In the genomic region with DNA sequence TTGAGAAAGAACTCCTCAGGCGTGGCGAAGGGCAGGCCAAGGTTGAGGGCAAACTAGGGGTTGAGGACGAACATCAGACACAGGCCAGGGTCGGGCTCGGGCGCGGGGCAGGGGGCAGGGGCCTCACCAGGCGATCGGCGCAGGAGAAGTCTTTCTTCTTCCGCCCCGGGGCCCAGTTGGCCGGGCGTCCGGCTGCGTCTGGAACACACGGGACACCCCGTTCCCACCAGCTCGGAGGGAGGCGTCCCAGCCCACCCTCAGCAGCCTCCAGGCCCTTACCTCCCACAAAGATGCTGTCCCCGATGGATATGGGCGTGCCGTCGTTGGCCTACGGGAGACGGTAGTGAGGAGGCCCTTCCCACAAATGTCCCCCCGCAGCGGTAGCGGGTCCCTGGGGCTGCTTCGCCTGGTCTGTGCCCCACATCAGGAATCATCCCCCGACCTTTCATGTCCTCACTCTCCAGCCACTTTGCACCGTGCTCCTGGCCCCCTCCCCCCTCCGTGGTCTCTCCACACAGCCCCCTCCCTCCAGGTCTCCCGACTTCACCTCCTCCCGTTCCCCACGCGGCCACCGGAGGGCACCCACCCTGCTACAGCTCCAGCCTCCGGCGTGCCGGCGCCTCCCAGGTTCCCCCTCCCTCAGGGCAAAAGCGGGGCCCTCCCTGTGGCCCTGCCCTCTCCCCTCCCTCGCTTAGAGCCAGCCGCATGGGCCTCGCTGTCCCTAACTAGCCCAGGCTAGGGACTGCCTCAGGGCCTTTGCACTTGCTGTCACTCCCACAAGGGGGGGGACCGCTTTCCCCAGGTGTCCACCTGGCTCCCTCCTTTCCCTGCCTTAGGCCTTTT, we compare ENCODE assay signal across 2 cellular contexts.
A peak's percentile ranks its signal among the peaks of the same experiment; 100 is the strongest.
TF ChIP-seq lines count a peak whose summit lies in the region.

No MANE protein-coding gene starts in this region.

TF ChIP-seq in HCT116, 20 proteins besides CTCF, POLR2A, EP300 and RAD21:
- TF ChIP-seq CEBPB (IDR thresholded peaks at IDR 0.05; ENCODE audit: low read depth) = no peak
- TF ChIP-seq CBX3 (IDR thresholded peaks at IDR 0.05; ENCODE audit: low read depth) = no peak

TF ChIP-seq in K562, 482 proteins besides CTCF, POLR2A, EP300 and RAD21:
- TF ChIP-seq POLR2G (IDR thresholded peaks at IDR 0.05; ENCODE audit: low read depth, low read length) (peak; percentile 51), GATAD2A (IDR thresholded peaks at IDR 0.05) (no peak), BCOR (IDR thresholded peaks at IDR 0.05) (peak; percentile 70; the same call in 1 of the 2 replicates), CBX1 (IDR thresholded peaks at IDR 0.05; ENCODE audit: low read depth) (no peak), HOXB6 (CRISPR knock-in tag; IDR thresholded peaks at IDR 0.05; ENCODE audit: borderline replicate concordance) (no peak), MTA3 (IDR thresholded peaks at IDR 0.05; ENCODE audit: borderline replicate concordance) (no peak), CBX3 (IDR thresholded peaks at IDR 0.05; ENCODE audit: borderline replicate concordance in 1 of 2, low read length in 2 of 2) (no peak), HDAC2 (IDR thresholded peaks at IDR 0.05) (peak; percentile 36; the same call in 1 of the 2 replicates), ZBTB17 (CRISPR knock-in tag; IDR thresholded peaks at IDR 0.05) (no peak), NFIX (CRISPR knock-in tag; IDR thresholded peaks at IDR 0.05; ENCODE audit: low read depth) (no peak), RBM22 (IDR thresholded peaks at IDR 0.05; ENCODE audit: low read depth, low read length, poor library complexity, severe bottlenecking) (no peak), STAG1 (CRISPR knock-in tag; IDR thresholded peaks at IDR 0.05; ENCODE audit: borderline replicate concordance) (no peak), CEBPB (tag; IDR thresholded peaks at IDR 0.05) (no peak), PCBP1 (IDR thresholded peaks at IDR 0.05; ENCODE audit: low read depth, low read length, poor library complexity, severe bottlenecking) (peak; percentile 55), PTBP1 (IDR thresholded peaks at IDR 0.05; ENCODE audit: low read depth, low read length) (peak; percentile 72; the same call in 1 of the 2 replicates), NFIC (IDR thresholded peaks at IDR 0.05) (no peak), CBFA2T2 (conservative IDR thresholded peaks at IDR 0.05) (no peak), KDM4B (IDR thresholded peaks at IDR 0.05; ENCODE audit: borderline replicate concordance in 2 of 2, low read depth in 1 of 2) (0 out of 4 replicates have a peak, but pooled peaks of 1 of the 2 experiments have one; percentile 56), KDM1A (IDR thresholded peaks at IDR 0.05) (peak in 1 of 2 experiments; percentile 62; a peak in 1 of 4 replicates), ELF4 (CRISPR knock-in tag; IDR thresholded peaks at IDR 0.05) (no peak), YY1 (IDR thresholded peaks at IDR 0.05; ENCODE audit: borderline replicate concordance in 1 of 3, control insufficient read depth in 1 of 3, extremely low read depth in 1 of 3, insufficient read depth in 3 of 3, insufficient read length in 1 of 3, insufficient replicate concordance in 2 of 3, low read depth in 1 of 3, low read length in 2 of 3) (peak in 1 of 3 experiments; percentile 13), DDX20 (tag; IDR thresholded peaks at IDR 0.05; ENCODE audit: low read depth) (no peak), ASH1L (IDR thresholded peaks at IDR 0.05; ENCODE audit: borderline replicate concordance, low read depth, partially characterized antibody) (no peak), ZBTB1 (CRISPR knock-in tag; IDR thresholded peaks at IDR 0.05; ENCODE audit: borderline replicate concordance, low read depth) (no peak), FOXJ3 (CRISPR knock-in tag; IDR thresholded peaks at IDR 0.05) (no peak), ZC3H11A (IDR thresholded peaks at IDR 0.05; ENCODE audit: low read depth, low read length) (no peak), CREB1 (IDR thresholded peaks at IDR 0.05) (no peak), CREB1 (CRISPR knock-in tag; IDR thresholded peaks at IDR 0.05) (no peak), SMARCA5 (IDR thresholded peaks at IDR 0.05) (0 out of 2 replicates have a peak, but pooled peaks have one; percentile 47), MIER1 (IDR thresholded peaks at IDR 0.05; ENCODE audit: low read depth) (no peak), NFE2L1 (tag; IDR thresholded peaks at IDR 0.05; ENCODE audit: borderline replicate concordance, low read depth) (no peak), MAFG (tag; conservative IDR thresholded peaks at IDR 0.05) (no peak), RCOR1 (IDR thresholded peaks at IDR 0.05; ENCODE audit: borderline replicate concordance in 1 of 2, low read depth in 2 of 2, low read length in 2 of 2) (peak in 1 of 2 experiments; percentile 38; a peak in 1 of 4 replicates), JUND (IDR thresholded peaks at IDR 0.05; ENCODE audit: borderline replicate concordance, low read depth, low read length) (no peak), JUND (tag; IDR thresholded peaks at IDR 0.05; ENCODE audit: borderline replicate concordance, low read depth, low read length) (no peak), SAP30 (IDR thresholded peaks at IDR 0.05; ENCODE audit: borderline replicate concordance, insufficient read depth, low read depth, low read length, poor library complexity, severe bottlenecking) (no peak), SMAD2 (IDR thresholded peaks at IDR 0.05; ENCODE audit: low read depth, low read length) (no peak), ZFX (CRISPR knock-in tag; IDR thresholded peaks at IDR 0.05) (no peak), RBFOX2 (IDR thresholded peaks at IDR 0.05; ENCODE audit: low read depth, low read length) (0 out of 2 replicates have a peak, but pooled peaks have one; percentile 39)
- TF ChIP-seq, protein P1, sequence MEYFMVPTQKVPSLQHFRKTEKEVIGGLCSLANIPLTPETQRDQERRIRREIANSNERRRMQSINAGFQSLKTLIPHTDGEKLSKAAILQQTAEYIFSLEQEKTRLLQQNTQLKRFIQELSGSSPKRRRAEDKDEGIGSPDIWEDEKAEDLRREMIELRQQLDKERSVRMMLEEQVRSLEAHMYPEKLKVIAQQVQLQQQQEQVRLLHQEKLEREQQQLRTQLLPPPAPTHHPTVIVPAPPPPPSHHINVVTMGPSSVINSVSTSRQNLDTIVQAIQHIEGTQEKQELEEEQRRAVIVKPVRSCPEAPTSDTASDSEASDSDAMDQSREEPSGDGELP (CRISPR knock-in tag; IDR thresholded peaks at IDR 0.05; ENCODE audit: borderline replicate concordance) = 0 out of 2 replicates have a peak, but pooled peaks have one; percentile 31
- TF ChIP-seq, protein P2, sequence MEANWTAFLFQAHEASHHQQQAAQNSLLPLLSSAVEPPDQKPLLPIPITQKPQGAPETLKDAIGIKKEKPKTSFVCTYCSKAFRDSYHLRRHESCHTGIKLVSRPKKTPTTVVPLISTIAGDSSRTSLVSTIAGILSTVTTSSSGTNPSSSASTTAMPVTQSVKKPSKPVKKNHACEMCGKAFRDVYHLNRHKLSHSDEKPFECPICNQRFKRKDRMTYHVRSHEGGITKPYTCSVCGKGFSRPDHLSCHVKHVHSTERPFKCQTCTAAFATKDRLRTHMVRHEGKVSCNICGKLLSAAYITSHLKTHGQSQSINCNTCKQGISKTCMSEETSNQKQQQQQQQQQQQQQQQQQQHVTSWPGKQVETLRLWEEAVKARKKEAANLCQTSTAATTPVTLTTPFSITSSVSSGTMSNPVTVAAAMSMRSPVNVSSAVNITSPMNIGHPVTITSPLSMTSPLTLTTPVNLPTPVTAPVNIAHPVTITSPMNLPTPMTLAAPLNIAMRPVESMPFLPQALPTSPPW (CRISPR knock-in tag; IDR thresholded peaks at IDR 0.05) = peak; percentile 41
- TF ChIP-seq, protein P3, sequence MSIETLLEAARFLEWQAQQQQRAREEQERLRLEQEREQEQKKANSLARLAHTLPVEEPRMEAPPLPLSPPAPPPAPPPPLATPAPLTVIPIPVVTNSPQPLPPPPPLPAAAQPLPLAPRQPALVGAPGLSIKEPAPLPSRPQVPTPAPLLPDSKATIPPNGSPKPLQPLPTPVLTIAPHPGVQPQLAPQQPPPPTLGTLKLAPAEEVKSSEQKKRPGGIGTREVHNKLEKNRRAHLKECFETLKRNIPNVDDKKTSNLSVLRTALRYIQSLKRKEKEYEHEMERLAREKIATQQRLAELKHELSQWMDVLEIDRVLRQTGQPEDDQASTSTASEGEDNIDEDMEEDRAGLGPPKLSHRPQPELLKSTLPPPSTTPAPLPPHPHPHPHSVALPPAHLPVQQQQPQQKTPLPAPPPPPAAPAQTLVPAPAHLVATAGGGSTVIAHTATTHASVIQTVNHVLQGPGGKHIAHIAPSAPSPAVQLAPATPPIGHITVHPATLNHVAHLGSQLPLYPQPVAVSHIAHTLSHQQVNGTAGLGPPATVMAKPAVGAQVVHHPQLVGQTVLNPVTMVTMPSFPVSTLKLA (conservative IDR thresholded peaks at IDR 0.05) = 0 out of 4 replicates have a peak, but pooled peaks of 1 of the 2 experiments have one; percentile 37
- TF ChIP-seq, protein P4, sequence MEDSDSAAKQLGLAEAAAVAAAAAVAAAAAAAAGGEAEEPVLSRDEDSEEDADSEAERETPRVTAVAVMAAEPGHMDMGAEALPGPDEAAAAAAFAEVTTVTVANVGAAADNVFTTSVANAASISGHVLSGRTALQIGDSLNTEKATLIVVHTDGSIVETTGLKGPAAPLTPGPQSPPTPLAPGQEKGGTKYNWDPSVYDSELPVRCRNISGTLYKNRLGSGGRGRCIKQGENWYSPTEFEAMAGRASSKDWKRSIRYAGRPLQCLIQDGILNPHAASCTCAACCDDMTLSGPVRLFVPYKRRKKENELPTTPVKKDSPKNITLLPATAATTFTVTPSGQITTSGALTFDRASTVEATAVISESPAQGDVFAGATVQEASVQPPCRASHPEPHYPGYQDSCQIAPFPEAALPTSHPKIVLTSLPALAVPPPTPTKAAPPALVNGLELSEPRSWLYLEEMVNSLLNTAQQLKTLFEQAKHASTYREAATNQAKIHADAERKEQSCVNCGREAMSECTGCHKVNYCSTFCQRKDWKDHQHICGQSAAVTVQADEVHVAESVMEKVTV (CRISPR knock-in tag; IDR thresholded peaks at IDR 0.05) = no peak
- TF ChIP-seq, protein P5, sequence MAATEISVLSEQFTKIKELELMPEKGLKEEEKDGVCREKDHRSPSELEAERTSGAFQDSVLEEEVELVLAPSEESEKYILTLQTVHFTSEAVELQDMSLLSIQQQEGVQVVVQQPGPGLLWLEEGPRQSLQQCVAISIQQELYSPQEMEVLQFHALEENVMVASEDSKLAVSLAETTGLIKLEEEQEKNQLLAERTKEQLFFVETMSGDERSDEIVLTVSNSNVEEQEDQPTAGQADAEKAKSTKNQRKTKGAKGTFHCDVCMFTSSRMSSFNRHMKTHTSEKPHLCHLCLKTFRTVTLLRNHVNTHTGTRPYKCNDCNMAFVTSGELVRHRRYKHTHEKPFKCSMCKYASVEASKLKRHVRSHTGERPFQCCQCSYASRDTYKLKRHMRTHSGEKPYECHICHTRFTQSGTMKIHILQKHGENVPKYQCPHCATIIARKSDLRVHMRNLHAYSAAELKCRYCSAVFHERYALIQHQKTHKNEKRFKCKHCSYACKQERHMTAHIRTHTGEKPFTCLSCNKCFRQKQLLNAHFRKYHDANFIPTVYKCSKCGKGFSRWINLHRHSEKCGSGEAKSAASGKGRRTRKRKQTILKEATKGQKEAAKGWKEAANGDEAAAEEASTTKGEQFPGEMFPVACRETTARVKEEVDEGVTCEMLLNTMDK (IDR thresholded peaks at IDR 0.05; ENCODE audit: borderline replicate concordance, insufficient read depth, low read depth, low read length, poor library complexity, severe bottlenecking) = peak; percentile 45
- TF ChIP-seq, protein P6, sequence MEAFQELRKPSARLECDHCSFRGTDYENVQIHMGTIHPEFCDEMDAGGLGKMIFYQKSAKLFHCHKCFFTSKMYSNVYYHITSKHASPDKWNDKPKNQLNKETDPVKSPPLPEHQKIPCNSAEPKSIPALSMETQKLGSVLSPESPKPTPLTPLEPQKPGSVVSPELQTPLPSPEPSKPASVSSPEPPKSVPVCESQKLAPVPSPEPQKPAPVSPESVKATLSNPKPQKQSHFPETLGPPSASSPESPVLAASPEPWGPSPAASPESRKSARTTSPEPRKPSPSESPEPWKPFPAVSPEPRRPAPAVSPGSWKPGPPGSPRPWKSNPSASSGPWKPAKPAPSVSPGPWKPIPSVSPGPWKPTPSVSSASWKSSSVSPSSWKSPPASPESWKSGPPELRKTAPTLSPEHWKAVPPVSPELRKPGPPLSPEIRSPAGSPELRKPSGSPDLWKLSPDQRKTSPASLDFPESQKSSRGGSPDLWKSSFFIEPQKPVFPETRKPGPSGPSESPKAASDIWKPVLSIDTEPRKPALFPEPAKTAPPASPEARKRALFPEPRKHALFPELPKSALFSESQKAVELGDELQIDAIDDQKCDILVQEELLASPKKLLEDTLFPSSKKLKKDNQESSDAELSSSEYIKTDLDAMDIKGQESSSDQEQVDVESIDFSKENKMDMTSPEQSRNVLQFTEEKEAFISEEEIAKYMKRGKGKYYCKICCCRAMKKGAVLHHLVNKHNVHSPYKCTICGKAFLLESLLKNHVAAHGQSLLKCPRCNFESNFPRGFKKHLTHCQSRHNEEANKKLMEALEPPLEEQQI (IDR thresholded peaks at IDR 0.05) = no peak
- TF ChIP-seq, protein P7, sequence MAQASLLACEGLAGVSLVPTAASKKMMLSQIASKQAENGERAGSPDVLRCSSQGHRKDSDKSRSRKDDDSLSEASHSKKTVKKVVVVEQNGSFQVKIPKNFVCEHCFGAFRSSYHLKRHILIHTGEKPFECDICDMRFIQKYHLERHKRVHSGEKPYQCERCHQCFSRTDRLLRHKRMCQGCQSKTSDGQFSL (CRISPR knock-in tag; IDR thresholded peaks at IDR 0.05) = peak; percentile 74
- TF ChIP-seq, protein P7 (tag; IDR thresholded peaks at IDR 0.05) = no peak
- TF ChIP-seq, protein P8, sequence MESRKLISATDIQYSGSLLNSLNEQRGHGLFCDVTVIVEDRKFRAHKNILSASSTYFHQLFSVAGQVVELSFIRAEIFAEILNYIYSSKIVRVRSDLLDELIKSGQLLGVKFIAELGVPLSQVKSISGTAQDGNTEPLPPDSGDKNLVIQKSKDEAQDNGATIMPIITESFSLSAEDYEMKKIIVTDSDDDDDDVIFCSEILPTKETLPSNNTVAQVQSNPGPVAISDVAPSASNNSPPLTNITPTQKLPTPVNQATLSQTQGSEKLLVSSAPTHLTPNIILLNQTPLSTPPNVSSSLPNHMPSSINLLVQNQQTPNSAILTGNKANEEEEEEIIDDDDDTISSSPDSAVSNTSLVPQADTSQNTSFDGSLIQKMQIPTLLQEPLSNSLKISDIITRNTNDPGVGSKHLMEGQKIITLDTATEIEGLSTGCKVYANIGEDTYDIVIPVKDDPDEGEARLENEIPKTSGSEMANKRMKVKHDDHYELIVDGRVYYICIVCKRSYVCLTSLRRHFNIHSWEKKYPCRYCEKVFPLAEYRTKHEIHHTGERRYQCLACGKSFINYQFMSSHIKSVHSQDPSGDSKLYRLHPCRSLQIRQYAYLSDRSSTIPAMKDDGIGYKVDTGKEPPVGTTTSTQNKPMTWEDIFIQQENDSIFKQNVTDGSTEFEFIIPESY (CRISPR knock-in tag; IDR thresholded peaks at IDR 0.05) = peak; percentile 68
- TF ChIP-seq, protein P9, sequence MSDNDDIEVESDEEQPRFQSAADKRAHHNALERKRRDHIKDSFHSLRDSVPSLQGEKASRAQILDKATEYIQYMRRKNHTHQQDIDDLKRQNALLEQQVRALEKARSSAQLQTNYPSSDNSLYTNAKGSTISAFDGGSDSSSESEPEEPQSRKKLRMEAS (CRISPR knock-in tag; IDR thresholded peaks at IDR 0.05) = peak; percentile 37
